ENCODE assay signal across 8 cellular contexts in genomic region chr2:216404010-216404618, GRCh38. TPM values are rescaled to one million over a fixed set of nuclear protein-coding genes. Genes with fewer than 3 reads are reported as not detected.
DNase-seq lines count a peak whose midpoint lies in the region; ATAC-seq and TF ChIP-seq lines count a peak whose summit lies in the region.

No MANE protein-coding gene starts in this region.

- no peaks in the 10 kb centered on the region for H3K27me3 ChIP-seq in right atrium auricular region

- H3K9me3 ChIP-seq in right atrium auricular region: no peaks in the 10 kb centered on the region

- ATAC-seq in GM18502 (IDR thresholded peaks at IDR 0.05; ENCODE audit: poor library complexity, unreplicated experiment) (no peak), GM21717 (IDR thresholded peaks at IDR 0.05; ENCODE audit: unreplicated experiment) (no peak)

- peak; percentile 43 for DNase-seq in Daoy (ENCODE audit: low read depth)
- DNase-seq in HFFc6: peak; percentile 17
- peak; percentile 36 for DNase-seq in RWPE1 (ENCODE audit: low spot score)
- peak; percentile 58 for DNase-seq in activated naive CD4-positive, alpha-beta T cell treated with anti-CD3 and anti-CD28 coated beads, Interleukin-2, amount 10 ng/mL, durations not matched to agents 7 days and 5 days
- DNase-seq in right atrium auricular region (ENCODE audit: low spot score): no peak
- peak; percentile 55 to 60 for DNase-seq in stimulated activated CD4-positive, alpha-beta T cell treated with anti-CD3 and anti-CD28 coated beads, Interleukin-2, amount 100 ng/mL, for 24 hours

- no peaks in the 10 kb centered on the region for H3K36me3 Mint-ChIP-seq in HFFc6 (ENCODE audit: low read depth)
- no peaks in the 10 kb centered on the region for H3K36me3 Mint-ChIP-seq in activated naive CD4-positive, alpha-beta T cell treated with anti-CD3 and anti-CD28 coated beads, Interleukin-2, amount 10 ng/mL, durations not matched to agents 7 days and 5 days

- H3K36me3 ChIP-seq in right atrium auricular region: no peaks in the 10 kb centered on the region

- no peaks in the 10 kb centered on the region; the same call in none of the 2 replicates for H3K27me3 Mint-ChIP-seq in HFFc6 (ENCODE audit: insufficient read depth)
- H3K27me3 Mint-ChIP-seq in activated naive CD4-positive, alpha-beta T cell treated with anti-CD3 and anti-CD28 coated beads, Interleukin-2, amount 10 ng/mL, durations not matched to agents 7 days and 5 days: peaks cover 31% of the 10 kb centered on the region

- H3K4me1 Mint-ChIP-seq in HFFc6 (ENCODE audit: low read depth): peaks cover 12% of the 10 kb centered on the region; the same call in 1 of the 2 replicates
- H3K4me1 Mint-ChIP-seq in activated naive CD4-positive, alpha-beta T cell treated with anti-CD3 and anti-CD28 coated beads, Interleukin-2, amount 10 ng/mL, durations not matched to agents 7 days and 5 days: no peaks in the 10 kb centered on the region

- H3K4me3 Mint-ChIP-seq in HFFc6: no peak overlapping the region
- H3K4me3 Mint-ChIP-seq in activated naive CD4-positive, alpha-beta T cell treated with anti-CD3 and anti-CD28 coated beads, Interleukin-2, amount 10 ng/mL, durations not matched to agents 7 days and 5 days: no peak overlapping the region

- POLR2A ChIA-PET in RWPE1 (lab: Yijun Ruan, JAX; ENCODE audit: low non-redundant PET): interaction anchor here (0.7 kb wide), 1 partner anchor 290 kb away, joined by 4 read pairs; no protein-coding TSS in a partner anchor

- H3K27ac Mint-ChIP-seq in HFFc6: no peak overlapping the region
- H3K27ac Mint-ChIP-seq in activated naive CD4-positive, alpha-beta T cell treated with anti-CD3 and anti-CD28 coated beads, Interleukin-2, amount 10 ng/mL, durations not matched to agents 7 days and 5 days: no peak overlapping the region

- H3K4me3 ChIP-seq in right atrium auricular region: no peak overlapping the region

- H3K27ac ChIP-seq in RWPE1 (no peak overlapping the region), right atrium auricular region (no peak overlapping the region)

- H3K9me3 Mint-ChIP-seq in HFFc6: no peaks in the 10 kb centered on the region
- no peaks in the 10 kb centered on the region for H3K9me3 Mint-ChIP-seq in activated naive CD4-positive, alpha-beta T cell treated with anti-CD3 and anti-CD28 coated beads, Interleukin-2, amount 10 ng/mL, durations not matched to agents 7 days and 5 days

- CTCF ChIA-PET in RWPE1 (lab: Yijun Ruan, JAX): interaction anchor here (0.6 to 2.0 kb wide), 15 partner anchors 12 to 295 kb away, joined by 3 to 7 read pairs (median 4); no protein-coding TSS in a partner anchor
- CTCF ChIA-PET in activated naive CD4-positive, alpha-beta T cell treated with anti-CD3 and anti-CD28 coated beads, Interleukin-2, amount 10 ng/mL, durations not matched to agents 7 days and 5 days (lab: Charles Lee): interaction anchor here (0.6 to 4.9 kb wide), 34 partner anchors 9 to 357 kb away, joined by 3 to 32 read pairs (median 3); no protein-coding TSS in a partner anchor

- TF ChIP-seq CTCF in HFFc6 (IDR thresholded peaks at IDR 0.05): peak; percentile 91
- TF ChIP-seq CTCF in RWPE1 (conservative IDR thresholded peaks at IDR 0.05; ENCODE audit: low read depth): peak; percentile 86
- peak; percentile 66 to 85 for TF ChIP-seq CTCF in right atrium auricular region (IDR thresholded peaks at IDR 0.05)

- no peaks in the 10 kb centered on the region for H3K4me1 ChIP-seq in right atrium auricular region

RNA-seq across cellular contexts. Expression of gene SMARCAL1, which starts 8.2 kb away (rescaled TPM):
- 3.2 and 3.8 TPM in 2 replicates for total RNA-seq in Daoy (2014; rRNA removed; shearing (Covaris generic))
- total RNA-seq in HFFc6 (2021; fragmentation: NEBNext Ultra II Directional; extraction: Animal tissue kit (Norgen Biotek cat#: 25700)): 10 to 100 TPM; 25.6 to 33.1 (median 32.1) TPM
- 10 to 100 TPM; 12.1 to 16.0 TPM for total RNA-seq in right atrium auricular region

RNA-seq across cellular contexts. Expression of gene MARCHF4, which starts 31.8 kb away (rescaled TPM):
- total RNA-seq in Daoy (2014; rRNA removed; shearing (Covaris generic)): 4.1 and 4.8 TPM in 2 replicates
- 10 to 100 TPM; 44.9 to 70.3 (median 48.2) TPM for total RNA-seq in HFFc6 (2021; fragmentation: NEBNext Ultra II Directional; extraction: Animal tissue kit (Norgen Biotek cat#: 25700))
- total RNA-seq in right atrium auricular region: under 1 TPM in 1 of 2 donors, not detected in 1; 0.08 TPM
